ENCODE assay signal across 16 cellular contexts in genomic region chr13:90428522-90429210, GRCh38.
DNase-seq lines count a peak whose midpoint lies in the region; ATAC-seq, FAIRE-seq and TF ChIP-seq lines count a peak whose summit lies in the region.
"Had no signal": no experiment of that assay in that cellular context is flagged by ENCODE, and none has a peak within 500 bp of the region (broad histone marks: within the 10 kb centered on the region; RNA-seq: fewer than 3 reads in every experiment).

No MANE protein-coding gene starts in this region.

- no peak overlapping the region for H4K91ac ChIP-seq in H1 (replicated peaks; ENCODE audit: insufficient read length, low read length)

- H3K27me3 ChIP-seq in OCI-LY3 (ENCODE audit: low read depth, low read length) (no peaks in the 10 kb centered on the region), H1 (replicated peaks in 1 of 4; ENCODE audit: control insufficient read depth in 3 of 4, extremely low read depth in 1 of 4, insufficient read depth in 3 of 4, low read length in 3 of 4) (no peaks in the 10 kb centered on the region)

- H3K79me1 ChIP-seq in H1 (ENCODE audit: low read depth, low read length) = no peaks in the 10 kb centered on the region

- no peak overlapping the region for H4K5ac ChIP-seq in H1 (ENCODE audit: insufficient read length, low read depth, low read length)

- H3K79me2 ChIP-seq in OCI-LY3 (ENCODE audit: low read length) = no peaks in the 10 kb centered on the region
- H3K79me2 ChIP-seq in H1 (ENCODE audit: control insufficient read depth in 1 of 2, insufficient read depth in 2 of 2, low read length in 2 of 2) = no peaks in the 10 kb centered on the region

- no peak overlapping the region for H3K14ac ChIP-seq in H1 (ENCODE audit: insufficient read length)

- no peak for TF ChIP-seq EP300 in H1 (IDR thresholded peaks at IDR 0.05; ENCODE audit: borderline replicate concordance in 1 of 2, low read depth in 2 of 2, low read length in 2 of 2)

- H3K36me3 Mint-ChIP-seq in stimulated activated effector memory CD8-positive, alpha-beta T cell treated with anti-CD3 and anti-CD28 coated beads, Interleukin-12 subunit alpha, Interleukin-12 subunit beta, amount 100 ng/mL, for 72 hours = no peaks in the 10 kb centered on the region
- H3K36me3 Mint-ChIP-seq: CD14-positive monocyte; CD8-positive, alpha-beta T cell; IgD-negative memory B cell had no signal

- TF ChIP-seq RAD21 in H1 (IDR thresholded peaks at IDR 0.05 in 1 of 2, conservative IDR thresholded peaks at IDR 0.05 in 1 of 2; ENCODE audit: low read depth in 2 of 2, low read length in 2 of 2) = no peak

- H3K4me2 ChIP-seq in OCI-LY3 (ENCODE audit: low read length) (peak overlapping the region; percentile 5; the same call in 1 of the 2 replicates), H1 (ENCODE audit: insufficient read depth in 1 of 2, low read depth in 2 of 2, low read length in 2 of 2) (no peak overlapping the region)

- H2BK12ac ChIP-seq in H1 (ENCODE audit: low read depth, low read length) = no peak overlapping the region; the same call in 1 of the 2 replicates

- no peak overlapping the region for H3K4ac ChIP-seq in H1 (replicated peaks; ENCODE audit: insufficient read length, low read depth, low read length)

- no peak for TF ChIP-seq CTCF in OCI-LY3 (IDR thresholded peaks at IDR 0.05; ENCODE audit: low read depth, low read length)
- TF ChIP-seq CTCF in H1 (IDR thresholded peaks at IDR 0.05; ENCODE audit: control extremely low read depth in 1 of 3, insufficient read depth in 1 of 3, low read depth in 1 of 3, low read length in 3 of 3) = no peak

- no peak overlapping the region for H3K23ac ChIP-seq in H1 (ENCODE audit: insufficient read length)

- H3K4me3 ChIP-seq in OCI-LY3 (ENCODE audit: low read length) = no peak overlapping the region
- no peak overlapping the region for H3K4me3 ChIP-seq in H1 (ENCODE audit: extremely low read depth in 1 of 4, insufficient read depth in 2 of 4, low read depth in 3 of 4, low read length in 4 of 4)

- POLR2A ChIA-PET in H1 (lab: Charles Lee; ENCODE audit: partially characterized antibody) = no interaction called here

- no peak for DNase-seq in H1 (ENCODE audit: low read depth in 1 of 2, low spot score in 2 of 2)
- no peak for DNase-seq in stimulated activated effector memory CD8-positive, alpha-beta T cell treated with anti-CD3 and anti-CD28 coated beads, Interleukin-12 subunit alpha, Interleukin-12 subunit beta, amount 100 ng/mL, for 72 hours (ENCODE audit: low spot score in 2 of 2)
- DNase-seq in stimulated activated CD4-positive, alpha-beta T cell treated with anti-CD3 and anti-CD28 coated beads, Interleukin-4, amount 100 ng/mL, for 1 hour = no peak
- DNase-seq in COLO668 (lab: John Stamatoyannopoulos, UW; ENCODE audit: unreplicated experiment) = no peak
- DNase-seq: Calu3; CD8-positive, alpha-beta T cell; DMS 273 treated with DMSO at 0.1 percent for 48 hours; GOT3; HCEC 1CT; HFFc6 had no signal

- peak; percentile 92 for FAIRE-seq in G401.6 (lab: Jason Lieb, UNC)
- no peak for FAIRE-seq in H1 (lab: Jason Lieb, UNC)
- FAIRE-seq: GM12891 had no signal

- H3K4me1 ChIP-seq in OCI-LY3 (ENCODE audit: low read length) (peaks cover 9% of the 10 kb centered on the region), H1 (replicated peaks in 1 of 4; ENCODE audit: control insufficient read depth in 3 of 4, insufficient read depth in 4 of 4, low read length in 3 of 4) (peaks cover 0 to 5% (median 0%) of the 10 kb centered on the region in 4 experiments; a peak in 2 of 7 replicates)

- H2BK20ac ChIP-seq in H1 (ENCODE audit: low read length) = no peak overlapping the region

- CTCF ChIA-PET in H1 (lab: Charles Lee; ENCODE audit: partially characterized antibody) = interaction anchor here (1.5 kb wide), 1 partner anchor 9 kb away, joined by 4 read pairs; no protein-coding TSS in a partner anchor

- no peak overlapping the region for H3K27ac Mint-ChIP-seq in stimulated activated effector memory CD8-positive, alpha-beta T cell treated with anti-CD3 and anti-CD28 coated beads, Interleukin-12 subunit alpha, Interleukin-12 subunit beta, amount 100 ng/mL, for 72 hours
- H3K27ac Mint-ChIP-seq: CD14-positive monocyte; CD8-positive, alpha-beta T cell; HFFc6; IgD-negative memory B cell had no signal

- no peaks in the 10 kb centered on the region for H3K36me3 ChIP-seq in OCI-LY3 (replicated peaks; ENCODE audit: low read depth, low read length)
- no peaks in the 10 kb centered on the region for H3K36me3 ChIP-seq in H1 (ENCODE audit: control insufficient read depth in 2 of 4, insufficient read depth in 4 of 4, low read length in 3 of 4)

- H3K9me3 ChIP-seq in OCI-LY3 (ENCODE audit: insufficient read depth, low read length) = no peaks in the 10 kb centered on the region
- H3K9me3 ChIP-seq in H1 (ENCODE audit: insufficient read depth in 2 of 2, low read depth in 1 of 2, low read length in 1 of 2) = no peaks in the 10 kb centered on the region

- no peak for TF ChIP-seq POLR2A in H1 (IDR thresholded peaks at IDR 0.05; ENCODE audit: control extremely low read depth in 1 of 2, low read depth in 2 of 2, low read length in 2 of 2)

- H3K4me1 Mint-ChIP-seq in stimulated activated effector memory CD8-positive, alpha-beta T cell treated with anti-CD3 and anti-CD28 coated beads, Interleukin-12 subunit alpha, Interleukin-12 subunit beta, amount 100 ng/mL, for 72 hours = no peaks in the 10 kb centered on the region
- H3K4me1 Mint-ChIP-seq: CD14-positive monocyte, IgD-negative memory B cell had no signal

- peaks cover 18% of the 10 kb centered on the region for H3K9me3 Mint-ChIP-seq in stimulated activated effector memory CD8-positive, alpha-beta T cell treated with anti-CD3 and anti-CD28 coated beads, Interleukin-12 subunit alpha, Interleukin-12 subunit beta, amount 100 ng/mL, for 72 hours
- H3K9me3 Mint-ChIP-seq: HFFc6 had no signal

- 87% methylated on average over 12 of the region's 12 CpGs; no CpG with 5 or more reads in 1 of the 2 experiments for WGBS in H1 (ENCODE audit: extremely low coverage in 1 of 2, insufficient coverage in 1 of 2, insufficient read length in 1 of 2, insufficient replicate concordance in 2 of 2, low coverage in 1 of 2, low lambda C conversion rate in 2 of 2, missing lambda C conversion rate in 1 of 2), 2 experiments

- no peak overlapping the region for H2BK5ac ChIP-seq in H1 (ENCODE audit: low read depth, low read length)

- 0 out of 2 replicates have a peak overlapping the region, but pooled peaks have one; percentile 77 for H2BK15ac ChIP-seq in H1 (ENCODE audit: low read length)

- H4K20me1 ChIP-seq in OCI-LY3 (ENCODE audit: insufficient read depth, low read length) (no peaks in the 10 kb centered on the region), H1 (replicated peaks in 1 of 2; ENCODE audit: control insufficient read depth in 1 of 2, insufficient read depth in 2 of 2, low read length in 2 of 2) (no peaks in the 10 kb centered on the region)

- no peaks in the 10 kb centered on the region for H3K23me2 ChIP-seq in H1 (ENCODE audit: low read depth, low read length)

- H3K56ac ChIP-seq in H1 (replicated peaks; ENCODE audit: insufficient read length, low read depth, low read length) = no peak overlapping the region

- H2AK5ac ChIP-seq in H1 (ENCODE audit: low read depth, low read length) = no peak overlapping the region

- H3K18ac ChIP-seq in H1 (ENCODE audit: extremely low read depth, low read length) = no peak overlapping the region

- no peak overlapping the region for H2BK120ac ChIP-seq in H1 (replicated peaks; ENCODE audit: low read depth, low read length)

- ATAC-seq in stimulated activated effector memory CD8-positive, alpha-beta T cell treated with anti-CD3 and anti-CD28 coated beads, Interleukin-12 subunit alpha, Interleukin-12 subunit beta, amount 100 ng/mL, for 72 hours = peak; percentile 28
- no peak for ATAC-seq in GM19452 (IDR thresholded peaks at IDR 0.05; ENCODE audit: unreplicated experiment)
- ATAC-seq: CD8-positive, alpha-beta T cell had no signal

- H2AFZ ChIP-seq in OCI-LY3 (ENCODE audit: low read depth, low read length) = no peak overlapping the region
- H2AFZ ChIP-seq in H1 (ENCODE audit: low read length) = no peak overlapping the region

- H4K8ac ChIP-seq in H1 (ENCODE audit: extremely low read depth, insufficient read depth, low read length) = no peak overlapping the region

- H3K27ac ChIP-seq in OCI-LY3 (ENCODE audit: low read length) = no peak overlapping the region
- H3K27ac ChIP-seq in H1 (ENCODE audit: low read depth, low read length) = no peak overlapping the region

- H3K9ac ChIP-seq in OCI-LY3 (ENCODE audit: low read length) (no peak overlapping the region), H1 (replicated peaks in 1 of 4; ENCODE audit: extremely low read depth in 1 of 4, low read depth in 3 of 4, low read length in 3 of 4) (no peak overlapping the region)

- H3K4me3 Mint-ChIP-seq in stimulated activated effector memory CD8-positive, alpha-beta T cell treated with anti-CD3 and anti-CD28 coated beads, Interleukin-12 subunit alpha, Interleukin-12 subunit beta, amount 100 ng/mL, for 72 hours = no peak overlapping the region
- H3K4me3 Mint-ChIP-seq: CD14-positive monocyte; CD8-positive, alpha-beta T cell; HFFc6; IgD-negative memory B cell had no signal

TF ChIP-seq in H1, 55 proteins besides CTCF, POLR2A, EP300 and RAD21 (continues in another document):
- no peak for TF ChIP-seq POLR2AphosphoS5 (IDR thresholded peaks at IDR 0.05; ENCODE audit: low read depth, low read length)
- TF ChIP-seq ATF3 (IDR thresholded peaks at IDR 0.05; ENCODE audit: insufficient read depth, low read depth, low read length) = no peak
- no peak for TF ChIP-seq CTBP2 (IDR thresholded peaks at IDR 0.05; ENCODE audit: borderline replicate concordance, insufficient read depth, insufficient read length, low read length)
- TF ChIP-seq TAF7 (optimal IDR thresholded peaks at IDR 0.05; ENCODE audit: borderline replicate concordance, low read depth, low read length) = no peak
- TF ChIP-seq EGR1 (IDR thresholded peaks at IDR 0.05; ENCODE audit: borderline replicate concordance, low read depth, low read length) = no peak
- TF ChIP-seq CBX8 (IDR thresholded peaks at IDR 0.05; ENCODE audit: borderline replicate concordance, low read depth, low read length) = no peak
- no peak for TF ChIP-seq SUZ12 (IDR thresholded peaks at IDR 0.05; ENCODE audit: low read length)
- no peak for TF ChIP-seq NANOG (IDR thresholded peaks at IDR 0.05; ENCODE audit: insufficient read depth, low read depth, low read length, poor library complexity, severe bottlenecking)
